Comparison of ENCODE assay signal across 10 cellular contexts in genomic region chr10:96700477-96701099, GRCh38. TPM values are rescaled to one million over a fixed set of nuclear protein-coding genes. Genes with fewer than 3 reads are reported as not detected.
DNase-seq lines count a peak whose midpoint lies in the region; ATAC-seq, FAIRE-seq and TF ChIP-seq lines count a peak whose summit lies in the region.
"Had no signal": no experiment of that assay in that cellular context is flagged by ENCODE, and none has a peak within 500 bp of the region (broad histone marks: within the 10 kb centered on the region; RNA-seq: fewer than 3 reads in every experiment).

No MANE protein-coding gene starts in this region.

- H3K27ac Mint-ChIP-seq in T-cell: peak overlapping the region in 1 of 2 donors; percentile 2
- H3K27ac Mint-ChIP-seq: activated naive CD8-positive, alpha-beta T cell had no signal

- H3K9me2 ChIP-seq in GM23248 (ENCODE audit: insufficient read depth): no peaks in the 10 kb centered on the region

- peaks cover 95 to 100% (median 99%) of the 10 kb centered on the region in 10 experiments for H3K4me1 ChIP-seq in BLaER1 treated with 17β-estradiol and CSF1 and Interleukin-3, amounts not matched to agents 10 nM and 100 nM
- no peaks in the 10 kb centered on the region for H3K4me1 ChIP-seq in GM23248 (ENCODE audit: insufficient read depth)

- ATAC-seq in HG03060 (IDR thresholded peaks at IDR 0.05; ENCODE audit: low read depth, unreplicated experiment) (peak; percentile 55), T-cell (replicated peaks in 1 of 4) (no peak)

- H3K9ac ChIP-seq in BLaER1 treated with 17β-estradiol and CSF1 and Interleukin-3, amounts not matched to agents 10 nM and 100 nM: peak overlapping the region; percentile 55 to 74 (median 72)
- no peak overlapping the region for H3K9ac ChIP-seq in GM23248

- H3K4me1 Mint-ChIP-seq in T-cell: peaks cover 7 to 27% (median 10%) of the 10 kb centered on the region in 3 donors

- no peaks in the 10 kb centered on the region for H3K36me3 Mint-ChIP-seq in T-cell
- H3K36me3 Mint-ChIP-seq: activated naive CD8-positive, alpha-beta T cell had no signal

- H3K27me3 Mint-ChIP-seq in T-cell: no peaks in the 10 kb centered on the region
- H3K27me3 Mint-ChIP-seq: activated naive CD8-positive, alpha-beta T cell had no signal

- H3F3A ChIP-seq in GM23248 (ENCODE audit: insufficient read depth): no peaks in the 10 kb centered on the region

- peaks cover 26 to 100% (median 97%) of the 10 kb centered on the region in 11 experiments for H4K20me1 ChIP-seq in BLaER1 treated with 17β-estradiol and CSF1 and Interleukin-3, amounts not matched to agents 10 nM and 100 nM
- no peaks in the 10 kb centered on the region for H4K20me1 ChIP-seq in GM23248 (ENCODE audit: insufficient read depth)

- H3K9me3 Mint-ChIP-seq in T-cell: no peaks in the 10 kb centered on the region

- peaks cover 58 to 94% (median 88%) of the 10 kb centered on the region in 11 experiments for H3K36me3 ChIP-seq in BLaER1 treated with 17β-estradiol and CSF1 and Interleukin-3, amounts not matched to agents 10 nM and 100 nM
- H3K36me3 ChIP-seq in GM23248 (ENCODE audit: low read depth): no peaks in the 10 kb centered on the region

- peak overlapping the region; percentile 47 to 80 (median 73) for H3K27ac ChIP-seq in BLaER1 treated with 17β-estradiol and CSF1 and Interleukin-3, amounts not matched to agents 10 nM and 100 nM
- no peak overlapping the region for H3K27ac ChIP-seq in GM23248

- CTCF ChIA-PET in T-cell (lab: Charles Lee): interaction anchor here in 1 of 2 donors (0.6 kb wide), 1 partner anchor 99 kb away, joined by 7 read pairs; no protein-coding TSS in a partner anchor

- POLR2A ChIA-PET in T-cell (lab: Charles Lee): no interaction called here

- H3K9me3 ChIP-seq in BLaER1 treated with 17β-estradiol and CSF1 and Interleukin-3, amounts not matched to agents 10 nM and 100 nM (replicated peaks in 1 of 11): no peaks in the 10 kb centered on the region
- no peaks in the 10 kb centered on the region for H3K9me3 ChIP-seq in GM23248 (ENCODE audit: low read depth)

- no peaks in the 10 kb centered on the region for H3K27me3 ChIP-seq in BLaER1 treated with 17β-estradiol and CSF1 and Interleukin-3, amounts not matched to agents 10 nM and 100 nM
- H3K27me3 ChIP-seq in GM23248 (replicated peaks; ENCODE audit: insufficient read depth): no peaks in the 10 kb centered on the region; the same call in 1 of the 2 replicates

- 70 to 71% methylated on average over 10 to 12 of the region's 12 CpGs for WGBS in GM23248 (ENCODE audit: low coverage in 1 of 2, low lambda C conversion rate in 2 of 2, missing lambda C conversion rate in 2 of 2), 2 experiments

- no peaks in the 10 kb centered on the region for H3K79me2 ChIP-seq in GM23248 (ENCODE audit: insufficient read depth)

- peak overlapping the region; percentile 9 to 61 (median 40); a peak in 18 of 20 replicates for H3K4me3 ChIP-seq in BLaER1 treated with 17β-estradiol and CSF1 and Interleukin-3, amounts not matched to agents 10 nM and 100 nM
- no peak overlapping the region for H3K4me3 ChIP-seq in GM23248

- DNase-seq in GM19239 (ENCODE audit: insufficient read length, low spot score) (peak; percentile 49), T-cell (peak in 4 of 34 experiments; percentile 4 to 44 (median 8)), GM23248 (no peak), glomerular visceral epithelial cell (ENCODE audit: extremely low spot score) (no peak), H54 (ENCODE audit: insufficient read length, low spot score) (no peak), T-helper 2 cell (no peak)
- DNase-seq: NCI-H2029 treated with DMSO at 0.1 percent for 48 hours had no signal

- H2AFZ ChIP-seq in GM23248: no peak overlapping the region

- peak overlapping the region in 2 of 3 donors; percentile 37 to 53 for H3K4me3 Mint-ChIP-seq in T-cell
- H3K4me3 Mint-ChIP-seq: activated naive CD8-positive, alpha-beta T cell had no signal

- TF ChIP-seq POLR2A in H54 (IDR thresholded peaks at IDR 0.05; ENCODE audit: low read depth, low read length): no peak

- peak overlapping the region; percentile 79 to 98 (median 89) for H3K4me2 ChIP-seq in BLaER1 treated with 17β-estradiol and CSF1 and Interleukin-3, amounts not matched to agents 10 nM and 100 nM
- no peak overlapping the region for H3K4me2 ChIP-seq in GM23248 (ENCODE audit: unreplicated experiment)

- in situ Hi-C loops in GM23248 (cut with MboI): no loop called here

- FAIRE-seq in GM19239 (lab: Jason Lieb, UNC) (peak; percentile 99), H54 (lab: Jason Lieb, UNC) (no peak)

RNA-seq across cellular contexts. Expression of gene PIK3AP1, which starts 19.7 kb away (rescaled TPM):
- total RNA-seq in T-cell: 1 to 10 TPM; 4.9 to 9.5 (median 7.9) TPM
- total RNA-seq in GM23248 (2014; rRNA removed; shearing (Covaris generic)): not detected in 2 replicates
- polyA plus RNA-seq in GM23248 (2016; fragmentation: Nextera tagmentation; extraction: Ambion mirVana): 0.11 TPM in 1 of 2 replicates, not detected in the other
